ENCODE assay signal across 7 cellular contexts in genomic region chr9:133126697-133127339, GRCh38. TPM values are rescaled to one million over a fixed set of nuclear protein-coding genes. Genes with fewer than 3 reads are reported as not detected.
DNase-seq lines count a peak whose midpoint lies in the region; ATAC-seq and TF ChIP-seq lines count a peak whose summit lies in the region.

No MANE protein-coding gene starts in this region.

- TF ChIP-seq CTCF in HFFc6 (IDR thresholded peaks at IDR 0.05) (no peak), body of pancreas (IDR thresholded peaks at IDR 0.05) (no peak), right lobe of liver (IDR thresholded peaks at IDR 0.05) (no peak)

- H3K27ac Mint-ChIP-seq in HFFc6, result peak overlapping the region; percentile 42; the same call in 1 of the 2 replicates

- H3K4me3 ChIP-seq in body of pancreas (no peak overlapping the region), right lobe of liver (peak overlapping the region in 2 of 3 donors; percentile 13 to 16), subcutaneous abdominal adipose tissue (ENCODE audit: low read depth in 1 of 5, low read length in 5 of 5) (peak overlapping the region; percentile 47 to 58 (median 51))

- H3K4me1 ChIP-seq in body of pancreas, result peaks cover 47% of the 10 kb centered on the region
- H3K4me1 ChIP-seq in right lobe of liver, result peaks cover 2 to 36% (median 17%) of the 10 kb centered on the region in 4 donors
- peaks cover 16 to 70% (median 65%) of the 10 kb centered on the region in 5 donors for H3K4me1 ChIP-seq in subcutaneous abdominal adipose tissue (ENCODE audit: control insufficient read depth in 5 of 5, insufficient read depth in 5 of 5, low read length in 5 of 5)

- no peak for ATAC-seq in body of pancreas
- peak in 3 of 4 donors; percentile 0 to 1 (median 1) for ATAC-seq in right lobe of liver
- ATAC-seq in HG02642 (IDR thresholded peaks at IDR 0.05; ENCODE audit: poor library complexity, unreplicated experiment), result no peak

- H3K9me3 ChIP-seq in body of pancreas (no peaks in the 10 kb centered on the region), right lobe of liver (no peaks in the 10 kb centered on the region), subcutaneous abdominal adipose tissue (ENCODE audit: control insufficient read depth in 5 of 5, low read length in 5 of 5) (no peaks in the 10 kb centered on the region)

- WGBS in body of pancreas, 2 donors, result 67 to 82% methylated on average over 13 to 17 of the region's 17 CpGs
- 30% methylated on average over 3 of the region's 17 CpGs for WGBS in right lobe of liver (ENCODE audit: insufficient coverage, low coverage, low lambda C conversion rate, missing lambda C conversion rate)

- peaks cover 32% of the 10 kb centered on the region for H3K4me1 Mint-ChIP-seq in HFFc6 (ENCODE audit: low read depth)

- H3K27ac ChIP-seq in body of pancreas (peak overlapping the region; percentile 65 to 89 (median 85)), right lobe of liver (peak overlapping the region; percentile 66 to 79 (median 68)), subcutaneous abdominal adipose tissue (ENCODE audit: low read depth, low read length) (peak overlapping the region; percentile 81)

- no peak for DNase-seq in HFFc6
- peak in 1 of 4 donors; percentile 54 for DNase-seq in body of pancreas
- DNase-seq in right lobe of liver, result no peak
- no peak for DNase-seq in NCI-H1930 (lab: John Stamatoyannopoulos, UW)
- DNase-seq in NCI-H2107 treated with DMSO at 0.1 percent for 48 hours (lab: John Stamatoyannopoulos, UW; ENCODE audit: unreplicated experiment), result no peak

- H3K36me3 Mint-ChIP-seq in HFFc6 (ENCODE audit: low read depth), result no peaks in the 10 kb centered on the region

- H3K27me3 Mint-ChIP-seq in HFFc6 (ENCODE audit: insufficient read depth), result peaks cover 4% of the 10 kb centered on the region

- peak overlapping the region in 3 of 5 donors; percentile 57 to 71 (median 68) for H3K9ac ChIP-seq in subcutaneous abdominal adipose tissue (ENCODE audit: low read length in 5 of 5)

- H3K9me3 Mint-ChIP-seq in HFFc6, result no peaks in the 10 kb centered on the region

- peak overlapping the region; percentile 37; the same call in 1 of the 2 replicates for H3K4me3 Mint-ChIP-seq in HFFc6

- H3K27me3 ChIP-seq in body of pancreas (no peaks in the 10 kb centered on the region), right lobe of liver (no peaks in the 10 kb centered on the region), subcutaneous abdominal adipose tissue (ENCODE audit: control insufficient read depth in 5 of 5, insufficient read depth in 4 of 5, low read length in 5 of 5) (no peaks in the 10 kb centered on the region)

- H3K36me3 ChIP-seq in body of pancreas (replicated peaks in 1 of 2; ENCODE audit: insufficient read depth in 1 of 2, low read depth in 2 of 2) (no peaks in the 10 kb centered on the region), right lobe of liver (no peaks in the 10 kb centered on the region), subcutaneous abdominal adipose tissue (ENCODE audit: control insufficient read depth in 5 of 5, insufficient read depth in 5 of 5, low read length in 5 of 5) (no peaks in the 10 kb centered on the region)

- TF ChIP-seq POLR2A in body of pancreas (IDR thresholded peaks at IDR 0.05) (no peak), right lobe of liver (IDR thresholded peaks at IDR 0.05) (no peak)

- intact Hi-C loops in body of pancreas (cut with DNase I), result no loop called here
- intact Hi-C loops in right lobe of liver (cut with DNase I), result no loop called here

RNA-seq across cellular contexts. Expression of gene RALGDS, which starts 5.8 kb away (rescaled TPM):
- 10 to 100 TPM; 12.1 to 15.8 (median 14.8) TPM for total RNA-seq in HFFc6 (2021; fragmentation: NEBNext Ultra II Directional; extraction: Animal tissue kit (Norgen Biotek cat#: 25700))
- 10 to 100 TPM; 27.8 to 64.6 TPM for total RNA-seq in body of pancreas
- 10 to 100 TPM in 1 of 6 experiments, 1 to 10 TPM in 5; 4.3 to 19.8 (median 5.7) TPM for total RNA-seq in right lobe of liver

RNA-seq across cellular contexts. Expression of gene GBGT1, which starts 36.9 kb away (rescaled TPM):
- total RNA-seq in HFFc6 (2021; fragmentation: NEBNext Ultra II Directional; extraction: Animal tissue kit (Norgen Biotek cat#: 25700)), result 1 to 10 TPM; 1.1 to 2.8 (median 1.7) TPM
- total RNA-seq in body of pancreas (1 to 10 TPM; 5.4 to 9.2 TPM), right lobe of liver (1 to 10 TPM in 5 of 6 experiments, under 1 TPM in 1; 0.68 to 3.7 (median 1.9) TPM)

Comparison
In these comparisons a context has a peak if more than half of its experiments do, and no peak if none do; other contexts are left out.
1. ATAC-seq: peak in right lobe of liver (3 of 4); none in body of pancreas (single experiment) and HG02642 (single experiment).
2. H3K4me3 ChIP-seq: peak in right lobe of liver (2 of 3) and subcutaneous abdominal adipose tissue (5 of 5); none in body of pancreas (0 of 2).
3. Peak in every context shown above with its lines, with median percentiles within 50 percentile points of each other: H3K27ac ChIP-seq.